23 cellular contexts compared by ENCODE assay signal in genomic region chr1:95659166-95659565, GRCh38.
"Had no signal": no experiment of that assay in that cellular context is flagged by ENCODE, and none has a peak within 500 bp of the region (broad histone marks: within the 10 kb centered on the region; RNA-seq: fewer than 3 reads in every experiment).

No MANE protein-coding gene starts in this region.

- H3K27ac Mint-ChIP-seq: T-cell had no signal

- H3K36me3 Mint-ChIP-seq: T-cell had no signal

- H3K4me2 ChIP-seq: SK-N-SH had no signal

- H3K27me3 Mint-ChIP-seq: T-cell had no signal

- ATAC-seq: Panc1, PC-3, T-cell had no signal

- H3K27ac ChIP-seq: RWPE1 had no signal

- H3K4me3 Mint-ChIP-seq: T-cell had no signal

- H3K4me1 Mint-ChIP-seq: T-cell had no signal

- DNase-seq: Karpas-422, KG1, MM.1S, NCI-H1105, NCI-H1417, NCI-H1436 treated with DMSO at 0.1 percent for 48 hours, NCI-H1694 treated with DMSO at 0.1 percent for 48 hours, NCI-H1930, NCI-H2081, NCI-H2107, NCI-H226, NCI-H446, NCI-H510A, NCI-H524 treated with DMSO at 0.1 percent for 48 hours, NCI-H69, NCI-H774, PC-3, SHP77, SK-N-SH, SW 1271, T-cell had no signal

- H3K9ac ChIP-seq: SK-N-SH had no signal
